Comparison of ENCODE assay signal across 8 cellular contexts in genomic region chr5:58459276-58459859, GRCh38. TPM values are rescaled to one million over a fixed set of nuclear protein-coding genes. Genes with fewer than 3 reads are reported as not detected.
DNase-seq lines count a peak whose midpoint lies in the region; ATAC-seq and TF ChIP-seq lines count a peak whose summit lies in the region.

No MANE protein-coding gene starts in this region.

- peaks cover 0 to 45% (median 32%) of the 10 kb centered on the region in 9 donors for H3K36me3 ChIP-seq in heart right ventricle

- intact Hi-C loops in heart right ventricle (cut with DNase I) = loop anchor here in 8 of 10 donors (2.0 to 10.0 kb wide), 14 partner anchors 95 to 445 kb away; no protein-coding TSS in a partner anchor

- H3K27ac Mint-ChIP-seq in activated naive CD8-positive, alpha-beta T cell = no peak overlapping the region
- H3K27ac Mint-ChIP-seq in progenitor cell of endocrine pancreas = peak overlapping the region; percentile 95

- H3K4me3 ChIP-seq in NB4 (ENCODE audit: low read depth, low read length) (peak overlapping the region; percentile 35), heart right ventricle (peak overlapping the region; percentile 70 to 94 (median 88))

- TF ChIP-seq POLR2A in NB4 (IDR thresholded peaks at IDR 0.05; ENCODE audit: extremely low read depth, insufficient read length) = no peak

- no peak for TF ChIP-seq CTCF in 22Rv1 (IDR thresholded peaks at IDR 0.05)
- TF ChIP-seq CTCF in NB4 (IDR thresholded peaks at IDR 0.05; ENCODE audit: low read depth, low read length) = no peak
- peak in 1 of 9 donors; percentile 8 for TF ChIP-seq CTCF in heart right ventricle (IDR thresholded peaks at IDR 0.05)
- no peak for TF ChIP-seq CTCF in progenitor cell of endocrine pancreas (IDR thresholded peaks at IDR 0.05; ENCODE audit: unreplicated experiment)

- H3K4me1 Mint-ChIP-seq in activated naive CD8-positive, alpha-beta T cell (ENCODE audit: low read depth) = peaks cover 13% of the 10 kb centered on the region
- H3K4me1 Mint-ChIP-seq in progenitor cell of endocrine pancreas (ENCODE audit: low read depth) = peaks cover 30% of the 10 kb centered on the region

- H3K36me3 Mint-ChIP-seq in activated naive CD8-positive, alpha-beta T cell = peaks cover 10% of the 10 kb centered on the region
- H3K36me3 Mint-ChIP-seq in progenitor cell of endocrine pancreas (ENCODE audit: insufficient read depth) = peaks cover 22% of the 10 kb centered on the region

- 0% methylated on average over 38 to 43 of the region's 43 CpGs for WGBS in heart right ventricle, 2 donors

- ATAC-seq in GM18867 (IDR thresholded peaks at IDR 0.05; ENCODE audit: unreplicated experiment) (peak; percentile 0), heart right ventricle (peak; percentile 4 to 27 (median 12))

- DNase-seq in NB4 (ENCODE audit: low read depth) (no peak), heart right ventricle (peak in 1 of 2 donors; percentile 42), progenitor cell of endocrine pancreas (ENCODE audit: low spot score, unreplicated experiment) (peak; percentile 39), COLO829 (ENCODE audit: low spot score) (no peak), A172 (ENCODE audit: low spot score) (no peak)

- H3K27me3 Mint-ChIP-seq in activated naive CD8-positive, alpha-beta T cell = peaks cover 6% of the 10 kb centered on the region
- H3K27me3 Mint-ChIP-seq in progenitor cell of endocrine pancreas = no peaks in the 10 kb centered on the region

- peaks cover 0 to 20% (median 0%) of the 10 kb centered on the region in 7 donors for H3K27me3 ChIP-seq in heart right ventricle

- no peaks in the 10 kb centered on the region for H3K9me3 ChIP-seq in heart right ventricle

- peaks cover 0 to 36% (median 27%) of the 10 kb centered on the region in 9 donors for H3K4me1 ChIP-seq in heart right ventricle

- no peaks in the 10 kb centered on the region for H3K9me3 Mint-ChIP-seq in activated naive CD8-positive, alpha-beta T cell (ENCODE audit: low read depth)
- no peaks in the 10 kb centered on the region for H3K9me3 Mint-ChIP-seq in progenitor cell of endocrine pancreas (ENCODE audit: low read depth)

- peak overlapping the region; percentile 85 for H3K4me3 Mint-ChIP-seq in activated naive CD8-positive, alpha-beta T cell
- peak overlapping the region; percentile 91 for H3K4me3 Mint-ChIP-seq in progenitor cell of endocrine pancreas (ENCODE audit: low read depth)

- peak overlapping the region; percentile 85 for H3K27ac ChIP-seq in 22Rv1
- peak overlapping the region; percentile 65 to 99 (median 98) for H3K27ac ChIP-seq in heart right ventricle

RNA-seq across cellular contexts. Expression of gene PLK2, which starts 0.5 kb away (rescaled TPM):
- total RNA-seq in heart right ventricle = 100 to 1,000 TPM in 6 of 10 donors, 10 to 100 TPM in 4; 22.7 to 174 (median 120) TPM
- 10 to 100 TPM; 11.5 to 35.3 TPM for polyA plus RNA-seq in heart right ventricle
- 53.4 and 66.9 TPM in 2 replicates for total RNA-seq in progenitor cell of endocrine pancreas
- total RNA-seq in A172 (2014; rRNA removed; shearing (Covaris generic)) = 381 and 541 TPM in 2 replicates

RNA-seq across cellular contexts. Expression of gene GAPT, which starts 31.9 kb away (rescaled TPM):
- total RNA-seq in heart right ventricle (1 to 10 TPM in 2 of 10 donors, under 1 TPM in 7, not detected in 1; 0.08 to 1.7 (median 0.30) TPM), progenitor cell of endocrine pancreas (not detected in 2 replicates)
- under 1 TPM; 0.20 to 0.22 TPM for polyA plus RNA-seq in heart right ventricle
- total RNA-seq in A172 (2014; rRNA removed; shearing (Covaris generic)) = not detected in 2 replicates
